Comparison of ENCODE assay signal across 13 cellular contexts in the genomic region with DNA sequence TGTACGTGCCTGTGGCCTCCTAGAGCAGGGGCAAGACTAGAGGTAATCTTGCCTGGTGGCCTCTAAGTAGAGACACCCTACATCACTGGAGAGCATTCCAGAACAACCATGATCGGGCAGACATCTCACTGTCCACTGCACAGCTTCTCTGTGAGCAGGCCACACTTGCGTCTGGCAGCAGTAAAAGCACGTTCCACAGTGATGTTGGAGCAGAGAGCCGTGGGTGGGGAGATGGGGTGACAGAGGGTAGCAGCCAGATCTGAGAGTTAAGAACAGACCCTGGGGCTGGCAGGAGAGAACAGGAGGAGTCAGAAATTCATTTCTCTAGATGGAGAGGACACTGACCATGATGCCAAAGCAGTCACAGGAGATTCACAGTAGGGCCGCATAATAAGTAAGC.
DNase-seq lines count a peak whose midpoint lies in the region; ATAC-seq and TF ChIP-seq lines count a peak whose summit lies in the region.
"Had no signal": no experiment of that assay in that cellular context is flagged by ENCODE, and none has a peak within 500 bp of the region (broad histone marks: within the 10 kb centered on the region; RNA-seq: fewer than 3 reads in every experiment).

No MANE protein-coding gene starts in this region.

- no peaks in the 10 kb centered on the region for H3K4me1 ChIP-seq in Peyer's patch
- no peaks in the 10 kb centered on the region for H3K4me1 ChIP-seq in ovary (ENCODE audit: insufficient read depth)
- H3K4me1 ChIP-seq: Caco-2 had no signal

- H3K27ac ChIP-seq in angular gyrus (ENCODE audit: low read depth, low read length) (peak overlapping the region; percentile 11), dorsolateral prefrontal cortex (peak overlapping the region in 49 of 59 donors; percentile 3 to 84 (median 54)), Peyer's patch (no peak overlapping the region), ovary (no peak overlapping the region)
- H3K27ac ChIP-seq: GM23248 had no signal

- no peak for ATAC-seq in WTC11

- no peaks in the 10 kb centered on the region for H3K36me3 Mint-ChIP-seq in WTC11

- DNase-seq in dorsolateral prefrontal cortex: peak in 3 of 10 donors; percentile 16 to 70 (median 45)
- DNase-seq in superior temporal gyrus (ENCODE audit: extremely low spot score): peak; percentile 45
- DNase-seq in Peyer's patch: no peak
- DNase-seq in ovary: no peak
- no peak for DNase-seq in WTC11 (ENCODE audit: low spot score)
- DNase-seq: C1 segment of cervical spinal cord; Caco-2; CD4-positive, alpha-beta memory T cell; DND-41; GM23248; H7; HCEC 1CT had no signal

- H3K36me3 ChIP-seq in Peyer's patch: no peaks in the 10 kb centered on the region
- no peaks in the 10 kb centered on the region for H3K36me3 ChIP-seq in ovary

- no peaks in the 10 kb centered on the region for H3K27me3 Mint-ChIP-seq in WTC11 (ENCODE audit: low read depth)
- H3K27me3 Mint-ChIP-seq: CD4-positive, alpha-beta memory T cell had no signal

- intact Hi-C loops in dorsolateral prefrontal cortex (cut with DNase I): loop anchor here in 1 of 2 donors (5.0 kb wide), 1 partner anchor 34 kb away; no protein-coding TSS in a partner anchor
- intact Hi-C loops in ovary (cut with DNase I): no loop called here

- H3K9me3 Mint-ChIP-seq in WTC11: no peaks in the 10 kb centered on the region
- H3K9me3 Mint-ChIP-seq: CD4-positive, alpha-beta memory T cell had no signal

- H3K27me3 ChIP-seq in dorsolateral prefrontal cortex (no peaks in the 10 kb centered on the region), Peyer's patch (no peaks in the 10 kb centered on the region), ovary (no peaks in the 10 kb centered on the region)

- POLR2A ChIA-PET in WTC11 (lab: Charles Lee): no interaction called here

- H3K27ac Mint-ChIP-seq in WTC11: no peak overlapping the region
- H3K27ac Mint-ChIP-seq: CD4-positive, alpha-beta memory T cell had no signal

- no peak for TF ChIP-seq EP300 in ovary (IDR thresholded peaks at IDR 0.05)

- no peak overlapping the region for H3K4me3 ChIP-seq in dorsolateral prefrontal cortex
- H3K4me3 ChIP-seq in Peyer's patch: no peak overlapping the region
- no peak overlapping the region for H3K4me3 ChIP-seq in ovary
- H3K4me3 ChIP-seq: GM23248 had no signal

- 85 to 92% (median 88%) methylated on average over 6 of the region's 6 CpGs for WGBS in ovary, 3 donors

- no peak for TF ChIP-seq CTCF in dorsolateral prefrontal cortex (IDR thresholded peaks at IDR 0.05 in 54 of 56, conservative IDR thresholded peaks at IDR 0.05 in 2 of 56; ENCODE audit: low read depth in 1 of 56, partially characterized antibody in 56 of 56)
- no peak for TF ChIP-seq CTCF in Peyer's patch (IDR thresholded peaks at IDR 0.05)
- TF ChIP-seq CTCF in ovary (IDR thresholded peaks at IDR 0.05): no peak
- TF ChIP-seq CTCF in WTC11 (IDR thresholded peaks at IDR 0.05): no peak

- H3K4me3 Mint-ChIP-seq in WTC11: no peak overlapping the region
- H3K4me3 Mint-ChIP-seq: CD4-positive, alpha-beta memory T cell had no signal

- H3K9me3 ChIP-seq in Peyer's patch (no peaks in the 10 kb centered on the region), ovary (no peaks in the 10 kb centered on the region)
- H3K9me3 ChIP-seq: Caco-2 had no signal

- no peak for TF ChIP-seq POLR2A in Peyer's patch (IDR thresholded peaks at IDR 0.05)
- no peak for TF ChIP-seq POLR2A in ovary (IDR thresholded peaks at IDR 0.05)

- CTCF ChIA-PET in WTC11 (lab: Charles Lee): no interaction called here

- peaks cover 3% of the 10 kb centered on the region; the same call in 1 of the 2 replicates for H3K4me1 Mint-ChIP-seq in WTC11
- H3K4me1 Mint-ChIP-seq: CD4-positive, alpha-beta memory T cell had no signal

TF ChIP-seq in WTC11, 78 proteins besides CTCF, POLR2A, EP300 and RAD21 (continues in another document):
- TF ChIP-seq, protein P1, sequence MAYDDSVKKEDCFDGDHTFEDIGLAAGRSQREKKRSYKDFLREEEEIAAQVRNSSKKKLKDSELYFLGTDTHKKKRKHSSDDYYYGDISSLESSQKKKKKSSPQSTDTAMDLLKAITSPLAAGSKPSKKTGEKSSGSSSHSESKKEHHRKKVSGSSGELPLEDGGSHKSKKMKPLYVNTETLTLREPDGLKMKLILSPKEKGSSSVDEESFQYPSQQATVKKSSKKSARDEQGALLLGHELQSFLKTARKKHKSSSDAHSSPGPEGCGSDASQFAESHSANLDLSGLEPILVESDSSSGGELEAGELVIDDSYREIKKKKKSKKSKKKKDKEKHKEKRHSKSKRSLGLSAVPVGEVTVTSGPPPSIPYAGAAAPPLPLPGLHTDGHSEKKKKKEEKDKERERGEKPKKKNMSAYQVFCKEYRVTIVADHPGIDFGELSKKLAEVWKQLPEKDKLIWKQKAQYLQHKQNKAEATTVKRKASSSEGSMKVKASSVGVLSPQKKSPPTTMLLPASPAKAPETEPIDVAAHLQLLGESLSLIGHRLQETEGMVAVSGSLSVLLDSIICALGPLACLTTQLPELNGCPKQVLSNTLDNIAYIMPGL (CRISPR knock-in tag; IDR thresholded peaks at IDR 0.05): no peak
- TF ChIP-seq SMAD3 (CRISPR knock-in tag; IDR thresholded peaks at IDR 0.05; ENCODE audit: borderline replicate concordance) (no peak), RORB (CRISPR knock-in tag; IDR thresholded peaks at IDR 0.05) (no peak), ZNF416 (CRISPR knock-in tag; IDR thresholded peaks at IDR 0.05) (no peak), HMGA2 (CRISPR knock-in tag; IDR thresholded peaks at IDR 0.05) (no peak), CBFB (CRISPR knock-in tag; IDR thresholded peaks at IDR 0.05; ENCODE audit: low read depth) (no peak), MYBL2 (CRISPR knock-in tag; IDR thresholded peaks at IDR 0.05) (no peak), SMAD4 (CRISPR knock-in tag; IDR thresholded peaks at IDR 0.05) (no peak), ZNF671 (CRISPR knock-in tag; IDR thresholded peaks at IDR 0.05) (no peak), ATF1 (CRISPR knock-in tag; IDR thresholded peaks at IDR 0.05) (no peak), CREM (CRISPR knock-in tag; IDR thresholded peaks at IDR 0.05) (no peak), FOXP1 (CRISPR knock-in tag; IDR thresholded peaks at IDR 0.05; ENCODE audit: borderline replicate concordance) (no peak), GTF2I (CRISPR knock-in tag; conservative IDR thresholded peaks at IDR 0.05) (no peak)
- TF ChIP-seq, protein P2, sequence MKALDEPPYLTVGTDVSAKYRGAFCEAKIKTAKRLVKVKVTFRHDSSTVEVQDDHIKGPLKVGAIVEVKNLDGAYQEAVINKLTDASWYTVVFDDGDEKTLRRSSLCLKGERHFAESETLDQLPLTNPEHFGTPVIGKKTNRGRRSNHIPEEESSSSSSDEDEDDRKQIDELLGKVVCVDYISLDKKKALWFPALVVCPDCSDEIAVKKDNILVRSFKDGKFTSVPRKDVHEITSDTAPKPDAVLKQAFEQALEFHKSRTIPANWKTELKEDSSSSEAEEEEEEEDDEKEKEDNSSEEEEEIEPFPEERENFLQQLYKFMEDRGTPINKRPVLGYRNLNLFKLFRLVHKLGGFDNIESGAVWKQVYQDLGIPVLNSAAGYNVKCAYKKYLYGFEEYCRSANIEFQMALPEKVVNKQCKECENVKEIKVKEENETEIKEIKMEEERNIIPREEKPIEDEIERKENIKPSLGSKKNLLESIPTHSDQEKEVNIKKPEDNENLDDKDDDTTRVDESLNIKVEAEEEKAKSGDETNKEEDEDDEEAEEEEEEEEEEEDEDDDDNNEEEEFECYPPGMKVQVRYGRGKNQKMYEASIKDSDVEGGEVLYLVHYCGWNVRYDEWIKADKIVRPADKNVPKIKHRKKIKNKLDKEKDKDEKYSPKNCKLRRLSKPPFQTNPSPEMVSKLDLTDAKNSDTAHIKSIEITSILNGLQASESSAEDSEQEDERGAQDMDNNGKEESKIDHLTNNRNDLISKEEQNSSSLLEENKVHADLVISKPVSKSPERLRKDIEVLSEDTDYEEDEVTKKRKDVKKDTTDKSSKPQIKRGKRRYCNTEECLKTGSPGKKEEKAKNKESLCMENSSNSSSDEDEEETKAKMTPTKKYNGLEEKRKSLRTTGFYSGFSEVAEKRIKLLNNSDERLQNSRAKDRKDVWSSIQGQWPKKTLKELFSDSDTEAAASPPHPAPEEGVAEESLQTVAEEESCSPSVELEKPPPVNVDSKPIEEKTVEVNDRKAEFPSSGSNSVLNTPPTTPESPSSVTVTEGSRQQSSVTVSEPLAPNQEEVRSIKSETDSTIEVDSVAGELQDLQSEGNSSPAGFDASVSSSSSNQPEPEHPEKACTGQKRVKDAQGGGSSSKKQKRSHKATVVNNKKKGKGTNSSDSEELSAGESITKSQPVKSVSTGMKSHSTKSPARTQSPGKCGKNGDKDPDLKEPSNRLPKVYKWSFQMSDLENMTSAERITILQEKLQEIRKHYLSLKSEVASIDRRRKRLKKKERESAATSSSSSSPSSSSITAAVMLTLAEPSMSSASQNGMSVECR (CRISPR knock-in tag; IDR thresholded peaks at IDR 0.05; ENCODE audit: borderline replicate concordance): no peak
- TF ChIP-seq, protein P3, sequence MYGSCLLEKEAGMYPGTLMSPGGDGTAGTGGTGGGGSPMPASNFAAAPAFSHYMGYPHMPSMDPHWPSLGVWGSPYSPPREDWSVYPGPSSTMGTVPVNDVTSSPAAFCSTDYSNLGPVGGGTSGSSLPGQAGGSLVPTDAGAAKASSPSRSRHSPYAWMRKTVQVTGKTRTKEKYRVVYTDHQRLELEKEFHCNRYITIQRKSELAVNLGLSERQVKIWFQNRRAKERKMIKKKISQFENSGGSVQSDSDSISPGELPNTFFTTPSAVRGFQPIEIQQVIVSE (CRISPR knock-in tag; IDR thresholded peaks at IDR 0.05; ENCODE audit: borderline replicate concordance): no peak
- TF ChIP-seq, protein P4, sequence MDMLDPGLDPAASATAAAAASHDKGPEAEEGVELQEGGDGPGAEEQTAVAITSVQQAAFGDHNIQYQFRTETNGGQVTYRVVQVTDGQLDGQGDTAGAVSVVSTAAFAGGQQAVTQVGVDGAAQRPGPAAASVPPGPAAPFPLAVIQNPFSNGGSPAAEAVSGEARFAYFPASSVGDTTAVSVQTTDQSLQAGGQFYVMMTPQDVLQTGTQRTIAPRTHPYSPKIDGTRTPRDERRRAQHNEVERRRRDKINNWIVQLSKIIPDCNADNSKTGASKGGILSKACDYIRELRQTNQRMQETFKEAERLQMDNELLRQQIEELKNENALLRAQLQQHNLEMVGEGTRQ (CRISPR knock-in tag; IDR thresholded peaks at IDR 0.05): no peak
- TF ChIP-seq, protein P5, sequence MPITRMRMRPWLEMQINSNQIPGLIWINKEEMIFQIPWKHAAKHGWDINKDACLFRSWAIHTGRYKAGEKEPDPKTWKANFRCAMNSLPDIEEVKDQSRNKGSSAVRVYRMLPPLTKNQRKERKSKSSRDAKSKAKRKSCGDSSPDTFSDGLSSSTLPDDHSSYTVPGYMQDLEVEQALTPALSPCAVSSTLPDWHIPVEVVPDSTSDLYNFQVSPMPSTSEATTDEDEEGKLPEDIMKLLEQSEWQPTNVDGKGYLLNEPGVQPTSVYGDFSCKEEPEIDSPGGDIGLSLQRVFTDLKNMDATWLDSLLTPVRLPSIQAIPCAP (CRISPR knock-in tag; IDR thresholded peaks at IDR 0.05): no peak

Comparison
In these comparisons a context has a peak if more than half of its experiments do, and no peak if none do; other contexts are left out.
1. H3K27ac ChIP-seq: peak in angular gyrus (single experiment) and dorsolateral prefrontal cortex (49 of 59); none in Peyer's patch (0 of 4) and ovary (0 of 2).